Comparison of ENCODE assay signal across 19 cellular contexts in genomic region chr9:76162751-76163500, GRCh38.
DNase-seq lines count a peak whose midpoint lies in the region; FAIRE-seq and TF ChIP-seq lines count a peak whose summit lies in the region.
"Had no signal": no experiment of that assay in that cellular context is flagged by ENCODE, and none has a peak within 500 bp of the region (broad histone marks: within the 10 kb centered on the region; RNA-seq: fewer than 3 reads in every experiment).

No MANE protein-coding gene starts in this region.

- TF ChIP-seq CTCF in astrocyte of the cerebellum (IDR thresholded peaks at IDR 0.05; ENCODE audit: low read depth, low read length, missing control alignments) (no peak), sigmoid colon (IDR thresholded peaks at IDR 0.05) (no peak), HFFc6 (IDR thresholded peaks at IDR 0.05) (no peak), D721Med (IDR thresholded peaks at IDR 0.05; ENCODE audit: insufficient read depth, missing control alignments) (no peak)

- peaks cover 0 to 37% (median 19%) of the 10 kb centered on the region in 4 donors for H3K4me1 ChIP-seq in sigmoid colon

- TF ChIP-seq POLR2A in sigmoid colon (IDR thresholded peaks at IDR 0.05) = no peak

- no peak overlapping the region for H3K4me3 Mint-ChIP-seq in HFFc6
- H3K4me3 Mint-ChIP-seq: activated naive CD4-positive, alpha-beta T cell treated with anti-CD3 and anti-CD28 coated beads, Interleukin-2, amount 10 ng/mL, durations not matched to agents 7 days and 5 days; central memory CD8-positive, alpha-beta T cell; stimulated activated naive CD8-positive, alpha-beta T cell treated with anti-CD3 and anti-CD28 coated beads, Interleukin-15, Interleukin-2, amounts not matched to agents 100 ng/mL and 50 ng/mL, for 24 hours; T-cell; WTC11 had no signal

- H3K36me3 ChIP-seq in sigmoid colon = peaks cover 5 to 9% (median 7%) of the 10 kb centered on the region in 4 donors

- H3K27me3 ChIP-seq in sigmoid colon = no peaks in the 10 kb centered on the region

- 76 to 86% methylated on average over 11 of the region's 11 CpGs for WGBS in sigmoid colon, 2 donors

- H3K9me3 ChIP-seq in sigmoid colon = no peaks in the 10 kb centered on the region

- in situ Hi-C loops in astrocyte of the cerebellum (cut with HindIII; ENCODE audit: low sequenced_read_pairs) = loop anchor here (10.0 kb wide), 1 partner anchor 302 kb away; no protein-coding TSS in a partner anchor

- no peak overlapping the region for H3K27ac Mint-ChIP-seq in HFFc6
- H3K27ac Mint-ChIP-seq: activated naive CD4-positive, alpha-beta T cell treated with anti-CD3 and anti-CD28 coated beads, Interleukin-2, amount 10 ng/mL, durations not matched to agents 7 days and 5 days; stimulated activated naive CD8-positive, alpha-beta T cell treated with anti-CD3 and anti-CD28 coated beads, Interleukin-15, Interleukin-2, amounts not matched to agents 100 ng/mL and 50 ng/mL, for 24 hours; T-cell had no signal

- H3K4me3 ChIP-seq in astrocyte of the cerebellum (ENCODE audit: low read depth, low read length) (no peak overlapping the region), sigmoid colon (no peak overlapping the region)

- H3K36me3 Mint-ChIP-seq in HFFc6 (ENCODE audit: low read depth) = no peaks in the 10 kb centered on the region; the same call in 1 of the 2 replicates

- H3K9me3 Mint-ChIP-seq in HFFc6 = peaks cover 33% of the 10 kb centered on the region
- H3K9me3 Mint-ChIP-seq: activated naive CD4-positive, alpha-beta T cell treated with anti-CD3 and anti-CD28 coated beads, Interleukin-2, amount 10 ng/mL, durations not matched to agents 7 days and 5 days; central memory CD8-positive, alpha-beta T cell; stimulated activated naive CD8-positive, alpha-beta T cell treated with anti-CD3 and anti-CD28 coated beads, Interleukin-15, Interleukin-2, amounts not matched to agents 100 ng/mL and 50 ng/mL, for 24 hours; T-cell; WTC11 had no signal

- intact Hi-C loops in sigmoid colon (cut with DNase I) = no loop called here

- H3K27ac ChIP-seq in sigmoid colon = peak overlapping the region in 3 of 4 donors; percentile 1 to 77 (median 58)

- H3K27me3 Mint-ChIP-seq in HFFc6 (ENCODE audit: insufficient read depth) = no peaks in the 10 kb centered on the region
- H3K27me3 Mint-ChIP-seq: activated naive CD4-positive, alpha-beta T cell treated with anti-CD3 and anti-CD28 coated beads, Interleukin-2, amount 10 ng/mL, durations not matched to agents 7 days and 5 days; central memory CD8-positive, alpha-beta T cell; stimulated activated naive CD8-positive, alpha-beta T cell treated with anti-CD3 and anti-CD28 coated beads, Interleukin-15, Interleukin-2, amounts not matched to agents 100 ng/mL and 50 ng/mL, for 24 hours; T-cell had no signal

- peaks cover 5% of the 10 kb centered on the region; the same call in 1 of the 2 replicates for H3K4me1 Mint-ChIP-seq in HFFc6 (ENCODE audit: low read depth)
- H3K4me1 Mint-ChIP-seq: central memory CD8-positive, alpha-beta T cell had no signal

- no peak for FAIRE-seq in D721Med (lab: Jason Lieb, UNC)
- FAIRE-seq: endometrium, frontal cortex had no signal

- peak; percentile 51 for DNase-seq in EH (ENCODE audit: low read depth)
- DNase-seq in astrocyte of the cerebellum (ENCODE audit: low read depth) = peak; percentile 41
- DNase-seq in islet precursor cell = peak; percentile 89
- DNase-seq in sigmoid colon = no peak
- no peak for DNase-seq in HFFc6
- no peak for DNase-seq in RKO (ENCODE audit: low spot score)
- DNase-seq in GM19240 (ENCODE audit: insufficient read length, low spot score) = no peak
- DNase-seq in D721Med (ENCODE audit: insufficient read length, low spot score) = no peak
- DNase-seq: activated naive CD4-positive, alpha-beta T cell treated with anti-CD3 and anti-CD28 coated beads, Interleukin-2, amount 10 ng/mL, durations not matched to agents 7 days and 5 days; mesendoderm; NCI-H2029; NCI-H69; stimulated activated CD4-positive, alpha-beta T cell treated with anti-CD3 and anti-CD28 coated beads, Interleukin-12 subunit alpha, Interleukin-12 subunit beta, amount 100 ng/mL, for 4 hours; T-cell had no signal

- TF ChIP-seq EP300 in sigmoid colon (IDR thresholded peaks at IDR 0.05) = no peak

Comparison
In these comparisons a context has a peak if more than half of its experiments do, and no peak if none do; other contexts are left out.
1. DNase-seq: peak in EH (single experiment), astrocyte of the cerebellum (single experiment) and islet precursor cell (single experiment); none in sigmoid colon (single experiment), HFFc6 (single experiment), RKO (single experiment), GM19240 (single experiment) and D721Med (single experiment).